Comparison of ENCODE assay signal across 11 cellular contexts in the genomic region with DNA sequence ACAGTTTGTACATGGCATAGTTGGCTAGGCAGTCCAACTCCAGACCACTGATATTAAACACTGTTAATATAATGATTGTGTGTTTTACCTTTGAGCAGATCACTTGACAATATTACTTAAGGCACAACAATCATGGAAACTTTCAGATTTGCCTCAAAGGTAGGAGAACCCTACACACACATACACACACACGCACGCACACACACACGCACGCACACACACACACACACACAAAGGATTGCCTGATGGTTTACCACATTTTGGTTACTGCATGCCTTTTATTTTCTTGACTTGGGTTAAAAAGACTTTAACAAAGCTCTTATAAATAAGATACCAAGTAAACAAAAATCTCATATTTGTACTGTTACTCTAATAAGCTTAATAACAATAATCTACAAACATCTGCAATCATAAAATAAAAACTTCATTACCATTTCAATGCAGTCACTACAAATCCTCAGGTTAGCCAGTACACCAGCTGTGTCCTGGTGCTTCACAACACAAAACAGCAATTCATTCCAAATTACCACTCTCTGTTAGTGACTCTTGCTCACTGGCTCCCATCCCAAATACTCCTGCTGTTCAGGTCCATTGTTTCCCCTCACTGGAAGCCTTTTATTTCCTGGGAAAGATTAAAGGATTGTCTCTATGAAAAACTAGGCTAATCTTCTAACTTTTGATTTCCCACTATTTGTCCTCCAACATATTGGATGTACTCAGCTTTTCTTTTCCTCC.
A peak's percentile ranks its signal among the peaks of the same experiment; 100 is the strongest.
DNase-seq lines count a peak whose midpoint lies in the region; ATAC-seq and TF ChIP-seq lines count a peak whose summit lies in the region.
"Had no signal": no experiment of that assay in that cellular context is flagged by ENCODE, and none has a peak within 500 bp of the region (broad histone marks: within the 10 kb centered on the region; RNA-seq: fewer than 3 reads in every experiment).

No MANE protein-coding gene starts in this region.

- ATAC-seq in left ventricle myocardium superior, result no peak
- ATAC-seq: activated CD4-positive, CD25-positive, alpha-beta regulatory T cell treated with anti-CD3 and anti-CD28 coated beads, Interleukin-2, amount 50 U/mL, for 24 hours had no signal

- intact Hi-C loops in left ventricle myocardium superior (cut with micrococcal nuclease), result no loop called here

- TF ChIP-seq CTCF in type B pancreatic cell (conservative IDR thresholded peaks at IDR 0.05), result no peak

- peaks cover 19% of the 10 kb centered on the region for H3K36me3 Mint-ChIP-seq in activated CD4-positive, alpha-beta T cell treated with anti-CD3 and anti-CD28 coated beads, Interleukin-2, amount 10 ng/mL, durations not matched to agents 7 days and 5 days (ENCODE audit: low read depth)
- no peaks in the 10 kb centered on the region for H3K36me3 Mint-ChIP-seq in type B pancreatic cell

- H3K9me3 Mint-ChIP-seq in activated CD4-positive, alpha-beta T cell treated with anti-CD3 and anti-CD28 coated beads, Interleukin-2, amount 10 ng/mL, durations not matched to agents 7 days and 5 days, result peaks cover 12% of the 10 kb centered on the region
- H3K9me3 Mint-ChIP-seq in type B pancreatic cell, result peaks cover 4% of the 10 kb centered on the region

- POLR2A ChIA-PET in activated CD4-positive, alpha-beta T cell treated with anti-CD3 and anti-CD28 coated beads, Interleukin-2, amount 10 ng/mL, durations not matched to agents 7 days and 5 days (lab: Charles Lee), result no interaction called here

- no peak for DNase-seq in activated CD4-positive, alpha-beta T cell treated with anti-CD3 and anti-CD28 coated beads, Interleukin-2, amount 10 ng/mL, durations not matched to agents 7 days and 5 days
- DNase-seq in activated CD4-positive, alpha-beta T cell treated with anti-CD3 and anti-CD28 coated beads, Interleukin-2, amount 50 U/mL, for 4 hours, result no peak
- DNase-seq in NCI-H748 treated with DMSO at 0.1 percent for 48 hours (lab: John Stamatoyannopoulos, UW) (peak; percentile 90), fibroblast of peridontal ligament (ENCODE audit: extremely low read depth) (peak; percentile 18), type B pancreatic cell (ENCODE audit: extremely low spot score, unreplicated experiment) (no peak), AML-193 (lab: John Stamatoyannopoulos, UW) (no peak), left ventricle myocardium superior (no peak)
- no peak for DNase-seq in stimulated activated CD4-positive, alpha-beta T cell treated with anti-CD3 and anti-CD28 coated beads, Interleukin-4, amount 100 ng/mL, for 1 hour
- DNase-seq: foreskin melanocyte, tibial artery had no signal

- CTCF ChIA-PET in activated CD4-positive, alpha-beta T cell treated with anti-CD3 and anti-CD28 coated beads, Interleukin-2, amount 10 ng/mL, durations not matched to agents 7 days and 5 days (lab: Charles Lee), result interaction anchor here (1.0 kb wide), 1 partner anchor 366 kb away, joined by 3 read pairs; no protein-coding TSS in a partner anchor

- H3K27me3 Mint-ChIP-seq in activated CD4-positive, alpha-beta T cell treated with anti-CD3 and anti-CD28 coated beads, Interleukin-2, amount 10 ng/mL, durations not matched to agents 7 days and 5 days, result no peaks in the 10 kb centered on the region
- no peaks in the 10 kb centered on the region for H3K27me3 Mint-ChIP-seq in type B pancreatic cell

- H3K4me3 Mint-ChIP-seq in activated CD4-positive, alpha-beta T cell treated with anti-CD3 and anti-CD28 coated beads, Interleukin-2, amount 10 ng/mL, durations not matched to agents 7 days and 5 days, result no peak overlapping the region
- H3K4me3 Mint-ChIP-seq in type B pancreatic cell, result no peak overlapping the region

- H3K27ac Mint-ChIP-seq in activated CD4-positive, alpha-beta T cell treated with anti-CD3 and anti-CD28 coated beads, Interleukin-2, amount 10 ng/mL, durations not matched to agents 7 days and 5 days, result peak overlapping the region; percentile 25
- H3K27ac Mint-ChIP-seq in type B pancreatic cell, result peak overlapping the region; percentile 7

- peaks cover 31% of the 10 kb centered on the region for H3K4me1 Mint-ChIP-seq in activated CD4-positive, alpha-beta T cell treated with anti-CD3 and anti-CD28 coated beads, Interleukin-2, amount 10 ng/mL, durations not matched to agents 7 days and 5 days
- H3K4me1 Mint-ChIP-seq in type B pancreatic cell (ENCODE audit: unreplicated experiment), result peaks cover 29% of the 10 kb centered on the region

Comparison
In these comparisons a context has a peak if more than half of its experiments do, and no peak if none do; other contexts are left out.
1. DNase-seq: peak in NCI-H748 treated with DMSO at 0.1 percent for 48 hours (single experiment) and fibroblast of peridontal ligament (single experiment); none in activated CD4-positive, alpha-beta T cell treated with anti-CD3 and anti-CD28 coated beads, Interleukin-2, amount 10 ng/mL, durations not matched to agents 7 days and 5 days (single experiment), activated CD4-positive, alpha-beta T cell treated with anti-CD3 and anti-CD28 coated beads, Interleukin-2, amount 50 U/mL, for 4 hours (0 of 2), type B pancreatic cell (single experiment), AML-193 (0 of 2), stimulated activated CD4-positive, alpha-beta T cell treated with anti-CD3 and anti-CD28 coated beads, Interleukin-4, amount 100 ng/mL, for 1 hour (single experiment) and left ventricle myocardium superior (single experiment).